ENCODE assay signal across 1 cellular context in genomic region chr2:210004893-210005292, GRCh38.
TF ChIP-seq lines count a peak whose summit lies in the region.

No MANE protein-coding gene starts in this region.

TF ChIP-seq in GM12878, 131 proteins besides CTCF, POLR2A, EP300 and RAD21:
- TF ChIP-seq SMAD1 (IDR thresholded peaks at IDR 0.05; ENCODE audit: low read depth, partially characterized antibody) = no peak
- TF ChIP-seq GABPA (IDR thresholded peaks at IDR 0.05; ENCODE audit: low read depth) = no peak
- no peak for TF ChIP-seq KDM1A (IDR thresholded peaks at IDR 0.05; ENCODE audit: borderline replicate concordance)
- TF ChIP-seq BHLHE40 (IDR thresholded peaks at IDR 0.05; ENCODE audit: borderline replicate concordance in 1 of 2, low read depth in 2 of 2, low read length in 1 of 2) = no peak
- no peak for TF ChIP-seq HDAC6 (IDR thresholded peaks at IDR 0.05; ENCODE audit: unreplicated experiment)
- TF ChIP-seq SIX5 (IDR thresholded peaks at IDR 0.05; ENCODE audit: low read depth, low read length, severe bottlenecking) = no peak
- no peak for TF ChIP-seq ESRRA (IDR thresholded peaks at IDR 0.05; ENCODE audit: low read length)
- TF ChIP-seq RBBP5 (conservative IDR thresholded peaks at IDR 0.05) = no peak
- no peak for TF ChIP-seq HDGF (IDR thresholded peaks at IDR 0.05)
- no peak for TF ChIP-seq EED (IDR thresholded peaks at IDR 0.05; ENCODE audit: low read depth)
- TF ChIP-seq EGR1 (IDR thresholded peaks at IDR 0.05; ENCODE audit: borderline replicate concordance in 1 of 2, low read depth in 2 of 2, low read length in 2 of 2) = no peak
- no peak for TF ChIP-seq ZNF207 (IDR thresholded peaks at IDR 0.05; ENCODE audit: borderline replicate concordance)
- no peak for TF ChIP-seq NR2F1 (conservative IDR thresholded peaks at IDR 0.05)
- no peak for TF ChIP-seq BRCA1 (IDR thresholded peaks at IDR 0.05; ENCODE audit: low read depth, low read length)
- no peak for TF ChIP-seq FOXM1 (IDR thresholded peaks at IDR 0.05; ENCODE audit: low read depth, low read length)
